16 cellular contexts compared by ENCODE assay signal in genomic region chr6:152176219-152176745, GRCh38.
"Had no signal": no experiment of that assay in that cellular context is flagged by ENCODE, and none has a peak within 500 bp of the region (broad histone marks: within the 10 kb centered on the region; RNA-seq: fewer than 3 reads in every experiment).

No MANE protein-coding gene starts in this region.

- H3K27ac Mint-ChIP-seq: activated CD4-positive, alpha-beta memory T cell treated with anti-CD3 and anti-CD28 coated beads for 36 hours; activated T-cell treated with anti-CD3 and anti-CD28 coated beads, Interleukin-2, amount 50 U/mL, for 24 hours; activated T-helper 2 cell treated with anti-CD3 and anti-CD28 coated beads, Interferon-gamma antibody, Interleukin-2, Interleukin-4, amounts not matched to agents 10 μg/mL and 5 μg/mL and 100 μg/mL, durations not matched to agents 14 hours and 24 hours and 36 hours; mesothelial cell of epicardium had no signal

- H3K9me3 ChIP-seq: breast epithelium, heart right ventricle, lower lobe of right lung, stomach had no signal

- H3K4me3 ChIP-seq: breast epithelium, heart right ventricle, lower lobe of right lung, skin epidermis, stomach had no signal

- H3K4me1 ChIP-seq: breast epithelium, lower lobe of right lung had no signal

- H3K27me3 ChIP-seq: breast epithelium, heart right ventricle, stomach had no signal

- H3K4me3 Mint-ChIP-seq: activated CD4-positive, alpha-beta memory T cell treated with anti-CD3 and anti-CD28 coated beads for 36 hours; activated T-cell treated with anti-CD3 and anti-CD28 coated beads, Interleukin-2, amount 50 U/mL, for 24 hours; mesothelial cell of epicardium; neural crest cell had no signal

- DNase-seq: activated CD4-positive, alpha-beta memory T cell treated with anti-CD3 and anti-CD28 coated beads for 36 hours; activated naive CD4-positive, alpha-beta T cell treated with Interleukin-2 at 50 U/mL for 16 hours; activated T-cell treated with anti-CD3 and anti-CD28 coated beads, Interleukin-2, amount 50 U/mL, for 24 hours; cerebellar nuclear complex; effector CD4-positive, alpha-beta T cell; heart right ventricle; lower lobe of right lung; stimulated activated CD4-positive, alpha-beta T cell treated with anti-CD3 and anti-CD28 coated beads, Interleukin-15, amount 100 ng/mL, for 24 hours; stimulated activated CD4-positive, alpha-beta T cell treated with anti-CD3 and anti-CD28 coated beads, Interleukin-2, amount 100 ng/mL, for 48 hours; stomach; trophoblast cell had no signal

- H3K27ac ChIP-seq: breast epithelium, lower lobe of right lung, stomach had no signal

- ATAC-seq: heart right ventricle, lower lobe of right lung had no signal

- H3K27me3 Mint-ChIP-seq: activated CD4-positive, alpha-beta memory T cell treated with anti-CD3 and anti-CD28 coated beads for 36 hours; activated T-cell treated with anti-CD3 and anti-CD28 coated beads, Interleukin-2, amount 50 U/mL, for 24 hours had no signal

- H3K4me1 Mint-ChIP-seq: mesothelial cell of epicardium, neural crest cell had no signal

- H3K9me3 Mint-ChIP-seq: activated CD4-positive, alpha-beta memory T cell treated with anti-CD3 and anti-CD28 coated beads for 36 hours; activated T-cell treated with anti-CD3 and anti-CD28 coated beads, Interleukin-2, amount 50 U/mL, for 24 hours; activated T-helper 2 cell treated with anti-CD3 and anti-CD28 coated beads, Interferon-gamma antibody, Interleukin-2, Interleukin-4, amounts not matched to agents 10 μg/mL and 5 μg/mL and 100 μg/mL, durations not matched to agents 14 hours and 24 hours and 36 hours; neural crest cell had no signal

- H3K36me3 ChIP-seq: breast epithelium had no signal
